ENCODE assay signal across 10 cellular contexts in the genomic region with DNA sequence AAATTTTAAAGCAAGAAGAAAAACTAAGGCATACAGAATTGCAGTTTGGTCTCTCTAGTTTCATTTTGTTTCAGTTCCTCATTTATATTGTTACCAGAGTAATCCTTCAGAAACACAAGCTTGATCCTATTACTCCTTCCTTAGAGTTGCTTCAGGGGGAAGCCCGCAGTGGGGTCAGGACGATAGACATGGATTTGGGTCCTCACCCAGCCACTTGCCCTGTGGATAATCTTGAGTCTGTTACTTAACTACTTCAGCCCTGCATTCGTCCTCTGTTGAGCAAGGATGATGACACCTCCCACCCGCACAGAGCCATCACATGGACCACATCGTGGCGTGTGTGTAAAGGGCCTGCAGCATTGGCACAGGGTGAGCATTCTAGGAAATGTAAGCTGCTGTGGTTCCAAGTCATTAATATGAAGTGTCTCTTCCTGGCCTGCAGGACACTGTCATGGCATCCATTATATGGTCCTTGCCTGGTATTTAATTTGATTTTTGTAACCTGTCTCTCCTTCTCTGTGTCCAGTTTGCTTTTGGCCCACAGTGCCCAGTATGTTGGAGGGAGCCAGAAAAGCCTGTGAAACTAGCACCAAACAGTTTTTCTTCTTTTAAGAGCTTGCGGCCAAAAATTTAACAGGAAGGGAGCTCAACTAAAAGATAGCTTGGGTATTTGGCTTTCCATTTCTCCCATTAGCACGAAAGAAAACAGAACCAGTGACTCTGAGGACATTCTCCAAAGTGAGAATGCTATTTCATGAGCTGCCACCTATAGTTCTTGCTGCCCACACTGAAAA.
DNase-seq lines count a peak whose midpoint lies in the region; ATAC-seq and TF ChIP-seq lines count a peak whose summit lies in the region.
"Had no signal": no experiment of that assay in that cellular context is flagged by ENCODE, and none has a peak within 500 bp of the region (broad histone marks: within the 10 kb centered on the region; RNA-seq: fewer than 3 reads in every experiment).

No MANE protein-coding gene starts in this region.

- H3K4me1 ChIP-seq in DOHH2 (ENCODE audit: control insufficient read depth, low read length) (peaks cover 52% of the 10 kb centered on the region), muscle layer of duodenum (ENCODE audit: control insufficient read depth in 1 of 2, insufficient read depth in 2 of 2, low read length in 2 of 2) (peaks cover 35 to 46% of the 10 kb centered on the region in 2 donors)

- no peak for TF ChIP-seq CTCF in DOHH2 (IDR thresholded peaks at IDR 0.05; ENCODE audit: low read depth, low read length, poor library complexity, severe bottlenecking)

- no peaks in the 10 kb centered on the region for H3K9me3 ChIP-seq in DOHH2 (ENCODE audit: control insufficient read depth, insufficient read depth, low read length)
- H3K9me3 ChIP-seq in muscle layer of duodenum (ENCODE audit: control insufficient read depth in 1 of 2, low read length in 2 of 2) = no peaks in the 10 kb centered on the region

- ATAC-seq in HG02852 (IDR thresholded peaks at IDR 0.05; ENCODE audit: unreplicated experiment) (peak; percentile 49), GM18520 (IDR thresholded peaks at IDR 0.05; ENCODE audit: unreplicated experiment) (no peak)

- DNase-seq in SKM-1 treated with dmso at 0.1 percent for 144 hours (lab: John Stamatoyannopoulos, UW; ENCODE audit: unreplicated experiment) (peak; percentile 86), retina (no peak)
- DNase-seq in stimulated activated CD4-positive, alpha-beta T cell treated with anti-CD3 and anti-CD28 coated beads, Interleukin-12 subunit alpha, Interleukin-12 subunit beta, amount 100 ng/mL, for 4 hours = no peak
- DNase-seq in activated CD4-positive, alpha-beta T cell treated with anti-CD3 and anti-CD28 coated beads, Interleukin-2, amount 50 U/mL, for 4 hours = no peak
- DNase-seq: CD4-positive, CD25-positive, alpha-beta regulatory T cell; NCI-H524 had no signal

- no peaks in the 10 kb centered on the region for H3K27me3 ChIP-seq in DOHH2 (ENCODE audit: control insufficient read depth, low read length)
- H3K27me3 ChIP-seq in muscle layer of duodenum (ENCODE audit: low read depth, low read length) = no peaks in the 10 kb centered on the region

- H3K9me2 ChIP-seq in DOHH2 (replicated peaks; ENCODE audit: control insufficient read depth, low read length) = no peaks in the 10 kb centered on the region

- H3K4me2 ChIP-seq in DOHH2 (ENCODE audit: low read length) = peak overlapping the region; percentile 48; the same call in 1 of the 2 replicates

- H4K20me1 ChIP-seq in DOHH2 (ENCODE audit: control insufficient read depth, insufficient read depth, low read depth, low read length) = no peaks in the 10 kb centered on the region

- H3K79me2 ChIP-seq in DOHH2 (ENCODE audit: control insufficient read depth, low read length) = peaks cover 81% of the 10 kb centered on the region

- no peak overlapping the region for H3K4me3 ChIP-seq in DOHH2 (ENCODE audit: low read length)
- peak overlapping the region; percentile 7 to 19 for H3K4me3 ChIP-seq in muscle layer of duodenum (ENCODE audit: low read depth in 1 of 2, low read length in 2 of 2)

- H3K36me3 ChIP-seq in DOHH2 (ENCODE audit: control insufficient read depth, low read length) (peaks cover 49% of the 10 kb centered on the region), muscle layer of duodenum (ENCODE audit: control insufficient read depth in 1 of 2, insufficient read depth in 2 of 2, low read length in 2 of 2) (no peaks in the 10 kb centered on the region)

- H3F3A ChIP-seq in DOHH2 (ENCODE audit: control insufficient read depth, insufficient read depth) = peaks cover 10% of the 10 kb centered on the region; the same call in 1 of the 2 replicates

- H3K27ac ChIP-seq in DOHH2 (ENCODE audit: low read depth, low read length) = no peak overlapping the region
- H3K27ac ChIP-seq in muscle layer of duodenum (ENCODE audit: low read length) = peak overlapping the region; percentile 48
